Comparison of ENCODE assay signal across 9 cellular contexts in the genomic region with DNA sequence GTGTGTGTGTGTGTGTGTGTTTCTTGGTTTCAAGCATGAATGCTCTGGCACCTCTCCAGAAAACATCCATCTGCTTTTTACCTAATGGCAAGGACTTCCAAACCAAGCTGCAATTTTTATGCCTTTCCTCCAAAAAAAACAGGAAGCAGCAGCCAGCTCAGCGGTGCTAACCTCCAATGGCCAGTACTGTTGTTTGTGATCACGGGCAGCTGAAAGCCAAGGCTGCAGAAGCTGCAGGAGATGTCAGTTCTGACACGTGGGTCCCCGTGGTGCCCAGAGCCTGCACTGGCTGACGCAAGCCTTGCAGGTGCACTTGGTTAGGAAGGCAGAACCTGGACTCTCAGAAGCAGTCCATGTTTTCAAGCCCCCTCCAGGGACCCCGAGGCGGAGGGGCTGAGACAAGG.
DNase-seq lines count a peak whose midpoint lies in the region; ATAC-seq, FAIRE-seq and TF ChIP-seq lines count a peak whose summit lies in the region.
"Had no signal": no experiment of that assay in that cellular context is flagged by ENCODE, and none has a peak within 500 bp of the region (broad histone marks: within the 10 kb centered on the region; RNA-seq: fewer than 3 reads in every experiment).

No MANE protein-coding gene starts in this region.

- no peaks in the 10 kb centered on the region for H3K27me3 Mint-ChIP-seq in CD4-positive, alpha-beta T cell
- H3K27me3 Mint-ChIP-seq: naive B cell had no signal

- H3K27ac ChIP-seq in CD4-positive, alpha-beta T cell (ENCODE audit: low read depth, low read length), result no peak overlapping the region

- no peaks in the 10 kb centered on the region for H3K9me3 Mint-ChIP-seq in CD4-positive, alpha-beta T cell
- H3K9me3 Mint-ChIP-seq in stimulated activated effector memory CD8-positive, alpha-beta T cell treated with anti-CD3 and anti-CD28 coated beads, Interleukin-12 subunit alpha, Interleukin-12 subunit beta, amount 100 ng/mL, for 72 hours, result peaks cover 6% of the 10 kb centered on the region

- H3K4me1 Mint-ChIP-seq in CD4-positive, alpha-beta T cell (ENCODE audit: low read depth), result no peaks in the 10 kb centered on the region
- no peaks in the 10 kb centered on the region for H3K4me1 Mint-ChIP-seq in stimulated activated effector memory CD8-positive, alpha-beta T cell treated with anti-CD3 and anti-CD28 coated beads, Interleukin-12 subunit alpha, Interleukin-12 subunit beta, amount 100 ng/mL, for 72 hours

- H3K27me3 ChIP-seq in CD4-positive, alpha-beta T cell (ENCODE audit: control insufficient read depth, insufficient read depth, low read length), result no peaks in the 10 kb centered on the region

- CTCF ChIA-PET in CD4-positive, alpha-beta T cell (lab: Charles Lee), result no interaction called here

- no peak overlapping the region for H3K4me3 Mint-ChIP-seq in CD4-positive, alpha-beta T cell
- no peak overlapping the region for H3K4me3 Mint-ChIP-seq in stimulated activated effector memory CD8-positive, alpha-beta T cell treated with anti-CD3 and anti-CD28 coated beads, Interleukin-12 subunit alpha, Interleukin-12 subunit beta, amount 100 ng/mL, for 72 hours

- POLR2A ChIA-PET in CD4-positive, alpha-beta T cell (lab: Charles Lee), result no interaction called here

- no peak overlapping the region for H3K27ac Mint-ChIP-seq in CD4-positive, alpha-beta T cell
- no peak overlapping the region for H3K27ac Mint-ChIP-seq in stimulated activated effector memory CD8-positive, alpha-beta T cell treated with anti-CD3 and anti-CD28 coated beads, Interleukin-12 subunit alpha, Interleukin-12 subunit beta, amount 100 ng/mL, for 72 hours

- DNase-seq in NCI-H345 (lab: John Stamatoyannopoulos, UW) (peak; percentile 65), dedifferentiated amniotic fluid mesenchymal stem cell (ENCODE audit: extremely low spot score) (peak; percentile 33), renal cortical epithelial cell (ENCODE audit: low read depth) (peak; percentile 91), frontal cortex (ENCODE audit: low spot score in 2 of 2) (no peak), activated gamma-delta T cell (lab: John Stamatoyannopoulos, UW) (no peak)
- DNase-seq in CD4-positive, alpha-beta T cell, result no peak
- no peak for DNase-seq in stimulated activated effector memory CD8-positive, alpha-beta T cell treated with anti-CD3 and anti-CD28 coated beads, Interleukin-12 subunit alpha, Interleukin-12 subunit beta, amount 100 ng/mL, for 72 hours (ENCODE audit: low spot score in 2 of 2)
- DNase-seq: naive B cell had no signal

- H3K36me3 Mint-ChIP-seq in CD4-positive, alpha-beta T cell (ENCODE audit: low read depth), result no peaks in the 10 kb centered on the region
- no peaks in the 10 kb centered on the region for H3K36me3 Mint-ChIP-seq in stimulated activated effector memory CD8-positive, alpha-beta T cell treated with anti-CD3 and anti-CD28 coated beads, Interleukin-12 subunit alpha, Interleukin-12 subunit beta, amount 100 ng/mL, for 72 hours
- H3K36me3 Mint-ChIP-seq: naive B cell had no signal

- no peaks in the 10 kb centered on the region for H3K9me3 ChIP-seq in CD4-positive, alpha-beta T cell (ENCODE audit: control insufficient read depth, low read length)

- intact Hi-C loops in CD4-positive, alpha-beta T cell (cut with DNase I, micrococcal nuclease), result no loop called here

- ATAC-seq in HG03103 (IDR thresholded peaks at IDR 0.05; ENCODE audit: low read depth, unreplicated experiment), result peak; percentile 71
- no peak for ATAC-seq in CD4-positive, alpha-beta T cell (ENCODE audit: poor library complexity)
- no peak for ATAC-seq in stimulated activated effector memory CD8-positive, alpha-beta T cell treated with anti-CD3 and anti-CD28 coated beads, Interleukin-12 subunit alpha, Interleukin-12 subunit beta, amount 100 ng/mL, for 72 hours

- TF ChIP-seq CTCF in CD4-positive, alpha-beta T cell (IDR thresholded peaks at IDR 0.05), result no peak

- no peak for FAIRE-seq in frontal cortex (lab: Jason Lieb, UNC)

Comparison
In these comparisons a context has a peak if more than half of its experiments do, and no peak if none do; other contexts are left out.
1. DNase-seq: peak in NCI-H345 (single experiment), dedifferentiated amniotic fluid mesenchymal stem cell (single experiment) and renal cortical epithelial cell (single experiment); none in CD4-positive, alpha-beta T cell (0 of 10), stimulated activated effector memory CD8-positive, alpha-beta T cell treated with anti-CD3 and anti-CD28 coated beads, Interleukin-12 subunit alpha, Interleukin-12 subunit beta, amount 100 ng/mL, for 72 hours (0 of 2), frontal cortex (0 of 2) and activated gamma-delta T cell (single experiment).